In genomic region chr1:34781071-34781843, GRCh38 we compare ENCODE assay signal across 9 cellular contexts. TPM values are rescaled to one million over a fixed set of nuclear protein-coding genes. Genes with fewer than 3 reads are reported as not detected.
DNase-seq lines count a peak whose midpoint lies in the region; ATAC-seq, FAIRE-seq and TF ChIP-seq lines count a peak whose summit lies in the region.
"Had no signal": no experiment of that assay in that cellular context is flagged by ENCODE, and none has a peak within 500 bp of the region (broad histone marks: within the 10 kb centered on the region; RNA-seq: fewer than 3 reads in every experiment).

GJB3 (plus strand) TSS chr1:34781214; CDS start chr1:34784763, 3,549 bp downstream.

- TF ChIP-seq POLR2A in Peyer's patch (IDR thresholded peaks at IDR 0.05) (no peak), GM12892 (IDR thresholded peaks at IDR 0.05; ENCODE audit: low read depth, low read length) (no peak)

- DNase-seq in D341Med (ENCODE audit: low spot score) (peak; percentile 71), Peyer's patch (peak in 1 of 3 donors; percentile 60), fibroblast of the aortic adventitia (ENCODE audit: low read depth) (no peak), renal cortical epithelial cell (ENCODE audit: low read depth) (peak; percentile 27), GM20000 (ENCODE audit: low spot score) (no peak), NCI-H187 treated with DMSO at 0.1 percent for 48 hours (lab: John Stamatoyannopoulos, UW) (no peak), GM12892 (ENCODE audit: insufficient read length) (no peak)

- peaks cover 0 to 15% of the 10 kb centered on the region in 2 donors for H3K27me3 ChIP-seq in Peyer's patch

- no peaks in the 10 kb centered on the region for H3K36me3 ChIP-seq in Peyer's patch

- no peak for FAIRE-seq in GM12892 (lab: Jason Lieb, UNC)
- FAIRE-seq: endometrium had no signal

- peaks cover 0 to 18% (median 3%) of the 10 kb centered on the region in 4 donors for H3K4me1 ChIP-seq in Peyer's patch

- ATAC-seq in HG03442 (IDR thresholded peaks at IDR 0.05; ENCODE audit: unreplicated experiment), result no peak

- H3K4me3 ChIP-seq in Peyer's patch, result peak within 1 kb of the TSS; percentile 18 to 50 (median 34)
- peak within 1 kb of the TSS; percentile 28 for H3K4me3 ChIP-seq in fibroblast of the aortic adventitia (ENCODE audit: low read depth, low read length)

- no peak for TF ChIP-seq CTCF in Peyer's patch (IDR thresholded peaks at IDR 0.05)
- no peak for TF ChIP-seq CTCF in fibroblast of the aortic adventitia (IDR thresholded peaks at IDR 0.05; ENCODE audit: insufficient read depth, low read length)
- no peak for TF ChIP-seq CTCF in GM20000 (IDR thresholded peaks at IDR 0.05; ENCODE audit: extremely low read depth, missing control alignments)

- H3K27ac ChIP-seq in Peyer's patch, result peak within 1 kb of the TSS in 2 of 4 donors; percentile 4 to 35

- no peaks in the 10 kb centered on the region for H3K9me3 ChIP-seq in Peyer's patch

RNA-seq across cellular contexts. Expression of gene GJB3, which starts in this region (rescaled TPM):
- total RNA-seq in Peyer's patch (1 to 10 TPM in 3 of 4 donors, not detected in 1; 1.5 to 1.9 (median 1.7) TPM), fibroblast of the aortic adventitia (ENCODE audit: low replicate concordance) (not detected in 2 replicates), renal cortical epithelial cell (8.5 and 33.2 TPM in 2 replicates)
- not detected for polyA plus RNA-seq in GM12892 (2012; ENCODE audit: missing spikeins)

Comparison
In these comparisons a context has a peak if more than half of its experiments do, and no peak if none do; other contexts are left out.
1. DNase-seq: peak in D341Med (single experiment) and renal cortical epithelial cell (single experiment); none in fibroblast of the aortic adventitia (single experiment), GM20000 (single experiment), NCI-H187 treated with DMSO at 0.1 percent for 48 hours (single experiment) and GM12892 (single experiment).